ENCODE assay signal across 16 cellular contexts in genomic region chr7:131285558-131285957, GRCh38. TPM values are rescaled to one million over a fixed set of nuclear protein-coding genes. Genes with fewer than 3 reads are reported as not detected.
A peak's percentile ranks its signal among the peaks of the same experiment; 100 is the strongest.
DNase-seq lines count a peak whose midpoint lies in the region; TF ChIP-seq lines count a peak whose summit lies in the region.
"Had no signal": no experiment of that assay in that cellular context is flagged by ENCODE, and none has a peak within 500 bp of the region (broad histone marks: within the 10 kb centered on the region; RNA-seq: fewer than 3 reads in every experiment).

No MANE protein-coding gene starts in this region.

- H3K36me3 Mint-ChIP-seq in activated CD4-positive, alpha-beta memory T cell treated with anti-CD3 and anti-CD28 coated beads, Interleukin-2, amount 10 ng/mL, durations not matched to agents 7 days and 5 days (ENCODE audit: low read depth): peaks cover 8% of the 10 kb centered on the region

- H3K27me3 Mint-ChIP-seq in activated CD4-positive, alpha-beta memory T cell treated with anti-CD3 and anti-CD28 coated beads, Interleukin-2, amount 10 ng/mL, durations not matched to agents 7 days and 5 days: no peaks in the 10 kb centered on the region
- H3K27me3 Mint-ChIP-seq: activated naive CD8-positive, alpha-beta T cell treated with anti-CD3 and anti-CD28 coated beads, Interleukin-2, amount 10 ng/mL, durations not matched to agents 7 days and 5 days; progenitor cell of endocrine pancreas had no signal

- peak overlapping the region; percentile 70 for H3K27ac ChIP-seq in C4-2B
- peak overlapping the region; percentile 70 to 91 for H3K27ac ChIP-seq in coronary artery
- H3K27ac ChIP-seq in layer of hippocampus (ENCODE audit: low read depth, low read length): peak overlapping the region; percentile 83
- peak overlapping the region; percentile 30 for H3K27ac ChIP-seq in subcutaneous abdominal adipose tissue (ENCODE audit: low read depth, low read length)

- H3K4me1 Mint-ChIP-seq in activated CD4-positive, alpha-beta memory T cell treated with anti-CD3 and anti-CD28 coated beads, Interleukin-2, amount 10 ng/mL, durations not matched to agents 7 days and 5 days: no peaks in the 10 kb centered on the region
- H3K4me1 Mint-ChIP-seq: activated naive CD8-positive, alpha-beta T cell treated with anti-CD3 and anti-CD28 coated beads, Interleukin-2, amount 10 ng/mL, durations not matched to agents 7 days and 5 days had no signal

- H3K4me3 ChIP-seq in coronary artery (no peak overlapping the region), subcutaneous abdominal adipose tissue (ENCODE audit: low read depth in 1 of 5, low read length in 5 of 5) (no peak overlapping the region)

- CTCF ChIA-PET in activated CD4-positive, alpha-beta memory T cell treated with anti-CD3 and anti-CD28 coated beads, Interleukin-2, amount 10 ng/mL, durations not matched to agents 7 days and 5 days (lab: Charles Lee): interaction anchor here (1.2 to 1.5 kb wide), 2 partner anchors 10 to 17 kb away, joined by 3 read pairs; no protein-coding TSS in a partner anchor

- H3K27me3 ChIP-seq in layer of hippocampus (ENCODE audit: control insufficient read depth, insufficient read depth, low read length) (no peaks in the 10 kb centered on the region), subcutaneous abdominal adipose tissue (ENCODE audit: control insufficient read depth in 5 of 5, insufficient read depth in 4 of 5, low read length in 5 of 5) (no peaks in the 10 kb centered on the region)

- TF ChIP-seq CTCF in C4-2B (conservative IDR thresholded peaks at IDR 0.05) (no peak), coronary artery (IDR thresholded peaks at IDR 0.05) (no peak)

- no peak overlapping the region for H3K9ac ChIP-seq in subcutaneous abdominal adipose tissue (ENCODE audit: low read length in 5 of 5)

- DNase-seq in coronary artery (ENCODE audit: low spot score): no peak
- DNase-seq in activated CD4-positive, alpha-beta memory T cell treated with anti-CD3 and anti-CD28 coated beads, Interleukin-2, amount 10 ng/mL, durations not matched to agents 7 days and 5 days: no peak
- no peak for DNase-seq in retina
- no peak for DNase-seq in activated CD8-positive, alpha-beta memory T cell treated with anti-CD3 and anti-CD28 coated beads for 24 hours
- no peak for DNase-seq in NCI-H748 (lab: John Stamatoyannopoulos, UW; ENCODE audit: unreplicated experiment)
- DNase-seq: activated CD4-positive, alpha-beta T cell treated with anti-CD3 and anti-CD28 coated beads for 4 hours; activated naive CD8-positive, alpha-beta T cell treated with anti-CD3 and anti-CD28 coated beads, Interleukin-2, amount 10 ng/mL, durations not matched to agents 7 days and 5 days; COR-L47; NCI-H345; SIG-M5; stimulated activated CD4-positive, alpha-beta T cell treated with anti-CD3 and anti-CD28 coated beads, Interleukin-1b, Interleukin-23, amount 100 ng/mL, for 48 hours had no signal

- H3K36me3 ChIP-seq in subcutaneous abdominal adipose tissue (ENCODE audit: control insufficient read depth in 5 of 5, insufficient read depth in 5 of 5, low read length in 5 of 5): no peaks in the 10 kb centered on the region

- no peak overlapping the region for H3K27ac Mint-ChIP-seq in activated CD4-positive, alpha-beta memory T cell treated with anti-CD3 and anti-CD28 coated beads, Interleukin-2, amount 10 ng/mL, durations not matched to agents 7 days and 5 days
- H3K27ac Mint-ChIP-seq: activated naive CD8-positive, alpha-beta T cell treated with anti-CD3 and anti-CD28 coated beads, Interleukin-2, amount 10 ng/mL, durations not matched to agents 7 days and 5 days; progenitor cell of endocrine pancreas; T-helper 2 cell treated with Interferon-gamma antibody and Interleukin-4, amounts not matched to agents 5 μg/mL and 100 μg/mL, for 36 hours had no signal

- H3K4me1 ChIP-seq in subcutaneous abdominal adipose tissue (ENCODE audit: control insufficient read depth in 5 of 5, insufficient read depth in 5 of 5, low read length in 5 of 5): peaks cover 2 to 13% (median 11%) of the 10 kb centered on the region in 5 donors

- POLR2A ChIA-PET in activated CD4-positive, alpha-beta memory T cell treated with anti-CD3 and anti-CD28 coated beads, Interleukin-2, amount 10 ng/mL, durations not matched to agents 7 days and 5 days (lab: Charles Lee): no interaction called here

- peaks cover 14% of the 10 kb centered on the region for H3K9me3 Mint-ChIP-seq in activated CD4-positive, alpha-beta memory T cell treated with anti-CD3 and anti-CD28 coated beads, Interleukin-2, amount 10 ng/mL, durations not matched to agents 7 days and 5 days

- H3K9me3 ChIP-seq in subcutaneous abdominal adipose tissue (ENCODE audit: control insufficient read depth in 5 of 5, low read length in 5 of 5): peaks cover 0 to 3% (median 0%) of the 10 kb centered on the region in 5 donors

- no peak overlapping the region for H3K4me3 Mint-ChIP-seq in activated CD4-positive, alpha-beta memory T cell treated with anti-CD3 and anti-CD28 coated beads, Interleukin-2, amount 10 ng/mL, durations not matched to agents 7 days and 5 days
- H3K4me3 Mint-ChIP-seq: activated naive CD8-positive, alpha-beta T cell treated with anti-CD3 and anti-CD28 coated beads, Interleukin-2, amount 10 ng/mL, durations not matched to agents 7 days and 5 days; T-helper 2 cell treated with Interferon-gamma antibody and Interleukin-4, amounts not matched to agents 5 μg/mL and 100 μg/mL, for 36 hours had no signal

RNA-seq across cellular contexts. Expression of gene MKLN1, which starts 42.1 kb away (rescaled TPM):
- total RNA-seq in activated CD4-positive, alpha-beta memory T cell treated with anti-CD3 and anti-CD28 coated beads, Interleukin-2, amount 10 ng/mL, durations not matched to agents 7 days and 5 days: 10 to 100 TPM; 35.9 to 37.3 TPM

Comparison
In these comparisons a context has a peak if more than half of its experiments do, and no peak if none do; other contexts are left out.
1. H3K27ac ChIP-seq: peak in every context shown above with its lines; median percentile 83 in layer of hippocampus; 80 in coronary artery; 70 in C4-2B; 30 in subcutaneous abdominal adipose tissue.